ENCODE assay signal across 19 cellular contexts in genomic region chr21:26013964-26014363, GRCh38.
"Had no signal": no experiment of that assay in that cellular context is flagged by ENCODE, and none has a peak within 500 bp of the region (broad histone marks: within the 10 kb centered on the region; RNA-seq: fewer than 3 reads in every experiment).

No MANE protein-coding gene starts in this region.

- DNase-seq: KBM-7, MV-4-11, NCI-H1048, NCI-H1105, NCI-H1417, NCI-H1436 treated with DMSO at 0.1 percent for 48 hours, NCI-H1694, NCI-H187 treated with DMSO at 0.1 percent for 48 hours, NCI-H2029 treated with DMSO at 0.1 percent for 48 hours, NCI-H2171 treated with DMSO at 0.1 percent for 48 hours, NCI-H226, NCI-H446, NCI-H510A, NCI-H524 treated with DMSO at 0.1 percent for 48 hours, NCI-H69, NCI-H774, RPMI8226, SHP77, SK-N-SH had no signal

- H3K9me3 ChIP-seq: SK-N-SH had no signal
